In the genomic region with DNA sequence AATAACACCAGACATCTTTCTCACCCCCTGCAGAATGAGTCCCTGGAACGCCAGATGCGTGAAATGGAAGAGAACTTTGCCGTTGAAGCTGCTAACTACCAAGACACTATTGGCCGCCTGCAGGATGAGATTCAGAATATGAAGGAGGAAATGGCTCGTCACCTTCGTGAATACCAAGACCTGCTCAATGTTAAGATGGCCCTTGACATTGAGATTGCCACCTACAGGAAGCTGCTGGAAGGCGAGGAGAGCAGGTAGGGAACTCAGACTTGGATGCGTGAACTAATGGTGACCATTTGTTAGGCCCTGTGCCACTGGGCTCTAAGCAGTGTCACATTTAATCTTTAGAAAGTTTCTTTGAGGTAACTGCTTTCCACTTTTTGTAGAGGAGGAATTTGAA, we compare ENCODE assay signal across 9 cellular contexts. TPM values are rescaled to one million over a fixed set of nuclear protein-coding genes. Genes with fewer than 3 reads are reported as not detected.
DNase-seq lines count a peak whose midpoint lies in the region; ATAC-seq and TF ChIP-seq lines count a peak whose summit lies in the region.
"Had no signal": no experiment of that assay in that cellular context is flagged by ENCODE, and none has a peak within 500 bp of the region (broad histone marks: within the 10 kb centered on the region; RNA-seq: fewer than 3 reads in every experiment).

No MANE protein-coding gene starts in this region.

- ATAC-seq in HG02973 (IDR thresholded peaks at IDR 0.05; ENCODE audit: unreplicated experiment), result no peak
- ATAC-seq in mucosa of descending colon, result no peak

- no peaks in the 10 kb centered on the region for H3K27me3 Mint-ChIP-seq in T-helper 1 cell treated with Interleukin-12 subunit alpha and Interleukin-12 subunit beta and Interleukin-4 antibody, amounts not matched to agents 30 μg/mL and 1 μg/mL, for 36 hours (ENCODE audit: low read depth)

- H3K36me3 Mint-ChIP-seq in T-helper 1 cell treated with Interleukin-12 subunit alpha and Interleukin-12 subunit beta and Interleukin-4 antibody, amounts not matched to agents 30 μg/mL and 1 μg/mL, for 36 hours (ENCODE audit: low read depth), result peaks cover 69% of the 10 kb centered on the region

- H3K4me3 ChIP-seq in fibroblast of villous mesenchyme (ENCODE audit: low read depth, low read length) (peak overlapping the region; percentile 16), stomach (peak overlapping the region in 2 of 4 donors; percentile 82 to 85), mucosa of descending colon (no peak overlapping the region)

- peaks cover 24 to 56% (median 47%) of the 10 kb centered on the region in 4 donors for H3K4me1 ChIP-seq in stomach
- peaks cover 37% of the 10 kb centered on the region for H3K4me1 ChIP-seq in mucosa of descending colon (ENCODE audit: low read depth)

- TF ChIP-seq CTCF in RWPE1 (conservative IDR thresholded peaks at IDR 0.05; ENCODE audit: low read depth) (no peak; the same call in 1 of the 2 replicates), fibroblast of villous mesenchyme (IDR thresholded peaks at IDR 0.05; ENCODE audit: insufficient read depth, low read depth, low read length) (no peak), stomach (IDR thresholded peaks at IDR 0.05) (no peak), mucosa of descending colon (IDR thresholded peaks at IDR 0.05) (no peak)

- H3K4me3 Mint-ChIP-seq in T-helper 1 cell treated with Interleukin-12 subunit alpha and Interleukin-12 subunit beta and Interleukin-4 antibody, amounts not matched to agents 30 μg/mL and 1 μg/mL, for 36 hours, result no peak overlapping the region

- no peaks in the 10 kb centered on the region for H3K27me3 ChIP-seq in stomach

- peaks cover 40% of the 10 kb centered on the region for H3K4me1 Mint-ChIP-seq in T-helper 1 cell treated with Interleukin-12 subunit alpha and Interleukin-12 subunit beta and Interleukin-4 antibody, amounts not matched to agents 30 μg/mL and 1 μg/mL, for 36 hours (ENCODE audit: low read depth)

- peak overlapping the region; percentile 26 for H3K27ac Mint-ChIP-seq in T-helper 1 cell treated with Interleukin-12 subunit alpha and Interleukin-12 subunit beta and Interleukin-4 antibody, amounts not matched to agents 30 μg/mL and 1 μg/mL, for 36 hours

- POLR2A ChIA-PET in RWPE1 (lab: Yijun Ruan, JAX; ENCODE audit: low non-redundant PET), result no interaction called here

- TF ChIP-seq POLR2A in stomach (IDR thresholded peaks at IDR 0.05), result no peak

- H3K36me3 ChIP-seq in stomach (peaks cover 42 to 76% (median 66%) of the 10 kb centered on the region in 4 donors), mucosa of descending colon (ENCODE audit: low read depth) (peaks cover 5% of the 10 kb centered on the region)

- intact Hi-C loops in stomach (cut with DNase I; ENCODE audit: low total_unique reads) (no loop called here), mucosa of descending colon (cut with DNase I, micrococcal nuclease) (no loop called here)

- H3K9me3 Mint-ChIP-seq in T-helper 1 cell treated with Interleukin-12 subunit alpha and Interleukin-12 subunit beta and Interleukin-4 antibody, amounts not matched to agents 30 μg/mL and 1 μg/mL, for 36 hours, result no peaks in the 10 kb centered on the region

- H3K9me3 ChIP-seq in stomach (no peaks in the 10 kb centered on the region), mucosa of descending colon (no peaks in the 10 kb centered on the region)

- CTCF ChIA-PET in RWPE1 (lab: Yijun Ruan, JAX), result interaction anchor here (0.6 kb wide), 1 partner anchor 12 kb away, joined by 5 read pairs; no protein-coding TSS in a partner anchor

- no peak for TF ChIP-seq EP300 in stomach (IDR thresholded peaks at IDR 0.05)

- H3K27ac ChIP-seq in RWPE1 (peak overlapping the region; percentile 41; the same call in 1 of the 2 replicates), stomach (peak overlapping the region in 3 of 5 donors; percentile 36 to 97 (median 37))

- WGBS in stomach, 5 donors, result 69 to 84% (median 81%) methylated on average over 8 of the region's 8 CpGs

- DNase-seq in T-helper 1 cell, result no peak
- no peak for DNase-seq in RWPE1 (ENCODE audit: low spot score)
- no peak for DNase-seq in fibroblast of villous mesenchyme (ENCODE audit: low read depth)
- DNase-seq in stomach, result no peak
- DNase-seq in AG08396 (ENCODE audit: low spot score), result no peak
- DNase-seq in mucosa of descending colon, result no peak
- DNase-seq: NCI-H1436 treated with DMSO at 0.1 percent for 48 hours had no signal

RNA-seq across cellular contexts. Expression of a gene that starts 7.1 kb away (rescaled TPM):
- 4,579 and 6,589 TPM in 2 replicates for total RNA-seq in fibroblast of villous mesenchyme
- 100 to 1,000 TPM; 348 to 723 (median 536) TPM for total RNA-seq in stomach
- 100 to 1,000 TPM; 269 to 570 (median 340) TPM for polyA plus RNA-seq in stomach
- 100 to 1,000 TPM; 128 to 550 (median 355) TPM for total RNA-seq in mucosa of descending colon

RNA-seq across cellular contexts. Expression of a gene that starts 33.7 kb away (rescaled TPM):
- total RNA-seq in fibroblast of villous mesenchyme, result 6.0 and 6.1 TPM in 2 replicates
- total RNA-seq in stomach, result 10 to 100 TPM in 3 of 5 donors, 1 to 10 TPM in 2; 2.9 to 44.9 (median 10.7) TPM
- polyA plus RNA-seq in stomach, result 1 to 10 TPM; 1.4 to 3.9 (median 3.4) TPM
- total RNA-seq in mucosa of descending colon, result 1 to 10 TPM; 4.7 to 7.8 (median 7.4) TPM
